In genomic region chr2:43605079-43605655, GRCh38 we compare ENCODE assay signal across 8 cellular contexts. TPM values are rescaled to one million over a fixed set of nuclear protein-coding genes. Genes with fewer than 3 reads are reported as not detected.
A peak's percentile ranks its signal among the peaks of the same experiment; 100 is the strongest.
DNase-seq lines count a peak whose midpoint lies in the region; ATAC-seq, FAIRE-seq and TF ChIP-seq lines count a peak whose summit lies in the region.

No MANE protein-coding gene starts in this region.

- intact Hi-C loops in activated CD4-positive, alpha-beta memory T cell treated with anti-CD3 and anti-CD28 coated beads for 36 hours (cut with micrococcal nuclease) = loop anchor here (5.0 kb wide), 1 partner anchor 748 kb away; no protein-coding TSS in a partner anchor

- peak; percentile 64 for TF ChIP-seq CTCF in AG04449 (IDR thresholded peaks at IDR 0.05; ENCODE audit: insufficient read depth, low read length, missing control alignments)
- peak; percentile 41 for TF ChIP-seq CTCF in GM12864 (IDR thresholded peaks at IDR 0.05; ENCODE audit: low read depth, low read length, missing control alignments)

- no peaks in the 10 kb centered on the region for H3K27me3 Mint-ChIP-seq in activated CD4-positive, alpha-beta memory T cell treated with anti-CD3 and anti-CD28 coated beads for 36 hours

- H3K4me3 ChIP-seq in AG04449 (ENCODE audit: low read depth, low read length) (no peak overlapping the region), GM12864 (ENCODE audit: low read depth, low read length) (no peak overlapping the region)

- H3K9me3 Mint-ChIP-seq in activated CD4-positive, alpha-beta memory T cell treated with anti-CD3 and anti-CD28 coated beads for 36 hours = no peaks in the 10 kb centered on the region

- POLR2A ChIA-PET in AG04449 (lab: Yijun Ruan, JAX) = interaction anchor here (1.7 kb wide), 1 partner anchor 9 kb away, joined by 4 read pairs; the partner anchor contains the start of gene THADA
- POLR2A ChIA-PET in activated CD4-positive, alpha-beta memory T cell treated with anti-CD3 and anti-CD28 coated beads for 36 hours (lab: Charles Lee) = interaction anchor here (1.0 kb wide), 1 partner anchor 9 kb away, joined by 5 read pairs; the partner anchor contains the start of gene THADA

- H3K4me1 Mint-ChIP-seq in activated CD4-positive, alpha-beta memory T cell treated with anti-CD3 and anti-CD28 coated beads for 36 hours (ENCODE audit: low read depth) = peaks cover 8% of the 10 kb centered on the region

- DNase-seq in AG04449 (ENCODE audit: low read depth, low spot score) (no peak), GM12864 (ENCODE audit: low read depth) (no peak), NCI-H2171 treated with DMSO at 0.1 percent for 48 hours (lab: John Stamatoyannopoulos, UW) (peak; percentile 47), frontal cortex (ENCODE audit: low spot score in 2 of 2) (peak in 1 of 2 donors; percentile 39), renal cortical epithelial cell (ENCODE audit: low read depth) (peak; percentile 67)
- peak; percentile 48 for DNase-seq in activated CD4-positive, alpha-beta memory T cell treated with anti-CD3 and anti-CD28 coated beads for 36 hours

- FAIRE-seq in frontal cortex (lab: Jason Lieb, UNC) = peak; percentile 73

- H3K4me3 Mint-ChIP-seq in activated CD4-positive, alpha-beta memory T cell treated with anti-CD3 and anti-CD28 coated beads for 36 hours = no peak overlapping the region

- ATAC-seq in GM18861 (IDR thresholded peaks at IDR 0.05; ENCODE audit: unreplicated experiment) = no peak
- ATAC-seq in HG03439 (IDR thresholded peaks at IDR 0.05; ENCODE audit: unreplicated experiment) = no peak

- CTCF ChIA-PET in AG04449 (lab: Yijun Ruan, JAX) = interaction anchor here (0.6 to 2.7 kb wide), 22 partner anchors 8 to 782 kb away, joined by 3 to 24 read pairs (median 4); partner anchors contain the start of genes LRPPRC and THADA
- CTCF ChIA-PET in activated CD4-positive, alpha-beta memory T cell treated with anti-CD3 and anti-CD28 coated beads for 36 hours (lab: Charles Lee) = interaction anchor here (0.5 to 2.7 kb wide), 9 partner anchors 9 to 658 kb away, joined by 3 to 26 read pairs (median 4); partner anchors contain the start of genes PLEKHH2 and THADA

- no peak overlapping the region for H3K27ac Mint-ChIP-seq in activated CD4-positive, alpha-beta memory T cell treated with anti-CD3 and anti-CD28 coated beads for 36 hours

- no peaks in the 10 kb centered on the region for H3K36me3 Mint-ChIP-seq in activated CD4-positive, alpha-beta memory T cell treated with anti-CD3 and anti-CD28 coated beads for 36 hours

RNA-seq across cellular contexts. Expression of gene THADA, which starts 9.3 kb away (rescaled TPM):
- total RNA-seq in activated CD4-positive, alpha-beta memory T cell treated with anti-CD3 and anti-CD28 coated beads for 36 hours = 10 to 100 TPM; 39.0 to 46.6 TPM
- 32.6 TPM for total RNA-seq in frontal cortex
- total RNA-seq in renal cortical epithelial cell = 17.2 and 43.3 TPM in 2 replicates

RNA-seq across cellular contexts. Expression of gene PLEKHH2, which starts 31.9 kb away (rescaled TPM):
- total RNA-seq in activated CD4-positive, alpha-beta memory T cell treated with anti-CD3 and anti-CD28 coated beads for 36 hours = under 1 TPM; 0.73 to 0.81 TPM
- total RNA-seq in frontal cortex (7.3 TPM), renal cortical epithelial cell (7.8 and 19.1 TPM in 2 replicates)

Comparison
In these comparisons a context has a peak if more than half of its experiments do, and no peak if none do; other contexts are left out.
1. DNase-seq: peak in NCI-H2171 treated with DMSO at 0.1 percent for 48 hours (single experiment), activated CD4-positive, alpha-beta memory T cell treated with anti-CD3 and anti-CD28 coated beads for 36 hours (single experiment) and renal cortical epithelial cell (single experiment); none in AG04449 (single experiment) and GM12864 (single experiment).